8 cellular contexts compared by ENCODE assay signal in genomic region chr11:108496643-108497256, GRCh38. TPM values are rescaled to one million over a fixed set of nuclear protein-coding genes. Genes with fewer than 3 reads are reported as not detected.
DNase-seq lines count a peak whose midpoint lies in the region; TF ChIP-seq lines count a peak whose summit lies in the region.

No MANE protein-coding gene starts in this region.

- H3K4me1 Mint-ChIP-seq in activated naive CD4-positive, alpha-beta T cell treated with anti-CD3 and anti-CD28 coated beads, Interleukin-2, amount 10 ng/mL, durations not matched to agents 7 days and 5 days = peaks cover 42% of the 10 kb centered on the region

- H3K4me1 ChIP-seq in adrenal gland (replicated peaks in 1 of 2) (peaks cover 8 to 9% of the 10 kb centered on the region in 2 donors), tibial nerve (peaks cover 0 to 18% (median 4%) of the 10 kb centered on the region in 4 donors)

- TF ChIP-seq POLR2A in adrenal gland (IDR thresholded peaks at IDR 0.05) (no peak), tibial nerve (IDR thresholded peaks at IDR 0.05) (no peak)

- H3K9me3 Mint-ChIP-seq in activated naive CD4-positive, alpha-beta T cell treated with anti-CD3 and anti-CD28 coated beads, Interleukin-2, amount 10 ng/mL, durations not matched to agents 7 days and 5 days = no peaks in the 10 kb centered on the region

- 89 to 94% (median 91%) methylated on average over 7 of the region's 7 CpGs for WGBS in adrenal gland, 4 donors
- 86 to 89% methylated on average over 7 of the region's 7 CpGs for WGBS in tibial nerve, 2 donors

- no peaks in the 10 kb centered on the region for H3K9me3 ChIP-seq in adrenal gland (replicated peaks in 1 of 3)
- no peaks in the 10 kb centered on the region for H3K9me3 ChIP-seq in tibial nerve

- CTCF ChIA-PET in activated naive CD4-positive, alpha-beta T cell treated with anti-CD3 and anti-CD28 coated beads, Interleukin-2, amount 10 ng/mL, durations not matched to agents 7 days and 5 days (lab: Charles Lee) = no interaction called here

- peak overlapping the region; percentile 98 for H3K27ac Mint-ChIP-seq in activated naive CD4-positive, alpha-beta T cell treated with anti-CD3 and anti-CD28 coated beads, Interleukin-2, amount 10 ng/mL, durations not matched to agents 7 days and 5 days

- H3K27me3 ChIP-seq in adrenal gland = no peaks in the 10 kb centered on the region
- H3K27me3 ChIP-seq in tibial nerve = no peaks in the 10 kb centered on the region

- H3K4me3 ChIP-seq in adrenal gland = peak overlapping the region in 1 of 4 donors; percentile 90
- peak overlapping the region in 1 of 4 donors; percentile 96 for H3K4me3 ChIP-seq in tibial nerve

- intact Hi-C loops in adrenal gland (cut with DNase I) = no loop called here

- peaks cover 15% of the 10 kb centered on the region for H3K36me3 Mint-ChIP-seq in activated naive CD4-positive, alpha-beta T cell treated with anti-CD3 and anti-CD28 coated beads, Interleukin-2, amount 10 ng/mL, durations not matched to agents 7 days and 5 days

- H3K4me3 Mint-ChIP-seq in activated naive CD4-positive, alpha-beta T cell treated with anti-CD3 and anti-CD28 coated beads, Interleukin-2, amount 10 ng/mL, durations not matched to agents 7 days and 5 days = peak overlapping the region; percentile 89

- DNase-seq in activated naive CD4-positive, alpha-beta T cell treated with anti-CD3 and anti-CD28 coated beads, Interleukin-2, amount 10 ng/mL, durations not matched to agents 7 days and 5 days = no peak
- DNase-seq in activated naive CD4-positive, alpha-beta T cell treated with anti-CD3 and anti-CD28 coated beads, Interleukin-2, amount 50 U/mL, for 16 hours = no peak
- DNase-seq in adrenal gland = no peak
- peak; percentile 42 for DNase-seq in left kidney (ENCODE audit: low read depth, low spot score)
- no peak for DNase-seq in tibial nerve (ENCODE audit: low spot score in 2 of 2)
- DNase-seq in iPS-NIHi11 (ENCODE audit: low spot score) = no peak
- no peak for DNase-seq in MV-4-11 (lab: John Stamatoyannopoulos, UW)
- no peak for DNase-seq in HPDE6-E6E7 (ENCODE audit: extremely low spot score)

- TF ChIP-seq CTCF in adrenal gland (IDR thresholded peaks at IDR 0.05) (no peak), tibial nerve (IDR thresholded peaks at IDR 0.05) (no peak)

- H3K36me3 ChIP-seq in adrenal gland (replicated peaks in 1 of 2) (no peaks in the 10 kb centered on the region), tibial nerve (no peaks in the 10 kb centered on the region)

- TF ChIP-seq EP300 in tibial nerve (IDR thresholded peaks at IDR 0.05) = no peak

- H3K27ac ChIP-seq in adrenal gland (peak overlapping the region; percentile 74 to 98 (median 94)), tibial nerve (peak overlapping the region; percentile 91 to 98 (median 96))

- no peaks in the 10 kb centered on the region for H3K27me3 Mint-ChIP-seq in activated naive CD4-positive, alpha-beta T cell treated with anti-CD3 and anti-CD28 coated beads, Interleukin-2, amount 10 ng/mL, durations not matched to agents 7 days and 5 days

RNA-seq across cellular contexts. Expression of gene POGLUT3, which starts 1.4 kb away (rescaled TPM):
- total RNA-seq in adrenal gland (10 to 100 TPM; 16.2 to 29.9 (median 20.3) TPM), tibial nerve (10 to 100 TPM; 19.8 to 47.1 (median 36.8) TPM)
- 10 to 100 TPM in 1 of 3 donors, 1 to 10 TPM in 2; 7.6 to 20.6 (median 8.8) TPM for polyA plus RNA-seq in adrenal gland

RNA-seq across cellular contexts. Expression of gene C11orf65, which starts 29.4 kb away (rescaled TPM):
- total RNA-seq in adrenal gland = 1 to 10 TPM in 7 of 8 donors, not detected in 1; 1.4 to 7.1 (median 2.1) TPM
- 1 to 10 TPM in 2 of 3 donors, under 1 TPM in 1; 0.84 to 2.6 (median 1.3) TPM for polyA plus RNA-seq in adrenal gland
- 1 to 10 TPM in 1 of 4 donors, under 1 TPM in 2, not detected in 1; 0.59 to 3.7 (median 0.84) TPM for total RNA-seq in tibial nerve
